17 cellular contexts compared by ENCODE assay signal in the genomic region with DNA sequence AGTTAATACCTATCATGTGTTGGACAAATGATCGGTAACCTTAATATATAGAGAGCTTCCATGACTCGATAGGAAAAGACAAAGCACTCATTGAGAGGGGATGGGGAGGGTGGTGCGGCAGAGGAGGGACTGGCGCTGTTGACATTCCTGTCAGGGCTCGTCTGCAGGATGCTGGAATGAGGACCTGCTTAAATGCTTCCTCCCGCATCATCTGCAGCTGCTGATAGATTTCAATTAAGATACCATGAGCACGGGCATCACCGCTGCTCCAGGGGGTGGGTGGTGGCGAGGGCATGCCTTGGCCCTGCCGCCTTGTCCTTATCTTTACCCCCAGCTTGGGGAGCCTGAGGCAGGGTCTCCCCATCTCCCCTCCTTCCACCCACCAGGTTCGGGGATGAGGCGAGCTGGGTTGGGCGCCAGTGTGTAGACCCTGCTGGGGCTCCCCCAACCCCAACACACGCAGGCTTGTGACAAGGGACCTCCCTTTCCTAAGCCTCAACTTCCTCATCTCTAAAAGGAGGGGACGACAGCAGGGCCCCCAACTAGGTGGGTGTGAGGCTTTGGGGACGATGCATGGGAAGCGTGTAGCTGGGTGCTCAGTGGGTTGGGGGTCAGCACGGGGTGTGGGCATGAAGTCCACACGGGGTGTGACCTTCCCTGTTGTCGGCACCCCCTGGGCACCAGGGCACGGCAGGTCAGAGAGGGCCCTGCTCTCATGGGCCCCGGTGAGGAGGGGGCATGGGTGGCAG. TPM values are rescaled to one million over a fixed set of nuclear protein-coding genes. Genes with fewer than 3 reads are reported as not detected.
DNase-seq lines count a peak whose midpoint lies in the region; ATAC-seq and TF ChIP-seq lines count a peak whose summit lies in the region.
"Had no signal": no experiment of that assay in that cellular context is flagged by ENCODE, and none has a peak within 500 bp of the region (broad histone marks: within the 10 kb centered on the region; RNA-seq: fewer than 3 reads in every experiment).

No MANE protein-coding gene starts in this region.

- TF ChIP-seq EP300 in SK-N-SH (IDR thresholded peaks at IDR 0.05; ENCODE audit: borderline replicate concordance in 1 of 2, low read depth in 1 of 2, low read length in 1 of 2): no peak

- H2BK15ac ChIP-seq in mesendoderm (replicated peaks; ENCODE audit: low read depth): no peak overlapping the region

- intact Hi-C loops in colonic mucosa (cut with DNase I): no loop called here
- intact Hi-C loops in left colon (cut with DNase I, micrococcal nuclease): no loop called here

- H3K4me3 Mint-ChIP-seq in stimulated activated memory B cell treated with anti-CD40 and anti-IgM and Interleukin-4, amounts not matched to agents 10 μg/mL and 1 μg/mL and 100 μg/mL, for 72 hours: no peak overlapping the region

- no peak overlapping the region for H2BK5ac ChIP-seq in mesendoderm (ENCODE audit: low read length)

- H3K9ac ChIP-seq in SK-N-SH: no peak overlapping the region
- no peak overlapping the region for H3K9ac ChIP-seq in mesendoderm (ENCODE audit: low read length)
- no peak overlapping the region for H3K9ac ChIP-seq in colonic mucosa (ENCODE audit: low read depth in 2 of 2, low read length in 2 of 2)

- H2AFZ ChIP-seq in SK-N-SH (ENCODE audit: low read depth): no peak overlapping the region

- POLR2A ChIA-PET in SK-N-SH (lab: Yijun Ruan, JAX): no interaction called here

- H3K4me3 ChIP-seq in SK-N-SH (ENCODE audit: low read depth in 2 of 2, low read length in 1 of 2) (no peak overlapping the region), SJCRH30 (no peak overlapping the region), mesendoderm (ENCODE audit: low read length) (no peak overlapping the region), colonic mucosa (no peak overlapping the region)

- no peak overlapping the region for H4K5ac ChIP-seq in mesendoderm (ENCODE audit: low read length)

- H3K27ac ChIP-seq in SK-N-SH (ENCODE audit: low read depth in 2 of 2, low read length in 1 of 2) (no peak overlapping the region), SJCRH30 (no peak overlapping the region), mesendoderm (ENCODE audit: low read depth, low read length) (no peak overlapping the region), colonic mucosa (no peak overlapping the region)
- H3K27ac ChIP-seq: C4-2B had no signal

- H2BK120ac ChIP-seq in mesendoderm (ENCODE audit: low read depth, low read length): no peak overlapping the region

- H3K4me2 ChIP-seq in SK-N-SH (no peak overlapping the region), mesendoderm (ENCODE audit: low read length) (no peak overlapping the region)

- H3K27me3 Mint-ChIP-seq in stimulated activated memory B cell treated with anti-CD40 and anti-IgM and Interleukin-4, amounts not matched to agents 10 μg/mL and 1 μg/mL and 100 μg/mL, for 72 hours: peaks cover 55% of the 10 kb centered on the region

- no peaks in the 10 kb centered on the region for H3K27me3 ChIP-seq in SK-N-SH (ENCODE audit: insufficient read depth)
- peaks cover 27% of the 10 kb centered on the region for H3K27me3 ChIP-seq in SJCRH30
- H3K27me3 ChIP-seq in mesendoderm (ENCODE audit: insufficient read depth, low read length, poor library complexity): no peaks in the 10 kb centered on the region
- H3K27me3 ChIP-seq in colonic mucosa: no peaks in the 10 kb centered on the region

- no peak for ATAC-seq in SK-N-SH treated with all-trans-retinoic acid at 6 μM for 48 hours
- peak; percentile 47 for ATAC-seq in stimulated activated memory B cell treated with anti-CD40 and anti-IgM and Interleukin-4, amounts not matched to agents 10 μg/mL and 1 μg/mL and 100 μg/mL, for 72 hours
- ATAC-seq in left colon: no peak
- ATAC-seq: PC-3 had no signal

- no peaks in the 10 kb centered on the region for H3K79me1 ChIP-seq in mesendoderm (ENCODE audit: low read length)

- no peak overlapping the region for H3K18ac ChIP-seq in mesendoderm (ENCODE audit: low read length)

- H3F3A ChIP-seq in SK-N-SH (replicated peaks; ENCODE audit: insufficient read depth): no peaks in the 10 kb centered on the region

- H3K23ac ChIP-seq in mesendoderm (ENCODE audit: low read length): no peak overlapping the region

- WGBS in SK-N-SH (ENCODE audit: low lambda C conversion rate): 63% methylated on average over 11 of the region's 22 CpGs
- WGBS in mesendoderm (ENCODE audit: extremely low coverage, insufficient coverage, low lambda C conversion rate): no CpG with 5 or more reads among the region's 22 CpGs

- peaks cover 0 to 3% of the 10 kb centered on the region in 2 experiments; a peak in 1 of 4 replicates for H3K4me1 ChIP-seq in SK-N-SH (ENCODE audit: control insufficient read depth in 1 of 2, insufficient read depth in 2 of 2, low read depth in 1 of 2, low read length in 1 of 2)
- H3K4me1 ChIP-seq in SJCRH30: peaks cover 3% of the 10 kb centered on the region; the same call in 1 of the 2 replicates
- no peaks in the 10 kb centered on the region for H3K4me1 ChIP-seq in mesendoderm (ENCODE audit: control insufficient read depth, low read depth, low read length)
- H3K4me1 ChIP-seq in colonic mucosa: no peaks in the 10 kb centered on the region

- H3K9me3 Mint-ChIP-seq in stimulated activated memory B cell treated with anti-CD40 and anti-IgM and Interleukin-4, amounts not matched to agents 10 μg/mL and 1 μg/mL and 100 μg/mL, for 72 hours: no peaks in the 10 kb centered on the region

- CTCF ChIA-PET in SK-N-SH (lab: Yijun Ruan, JAX): interaction anchor here (0.9 to 2.4 kb wide), 8 partner anchors 13 to 138 kb away, joined by 3 to 10 read pairs (median 4); no protein-coding TSS in a partner anchor

- TF ChIP-seq RAD21 in SK-N-SH (IDR thresholded peaks at IDR 0.05; ENCODE audit: low read length): no peak

- no peak overlapping the region for H3K27ac Mint-ChIP-seq in stimulated activated memory B cell treated with anti-CD40 and anti-IgM and Interleukin-4, amounts not matched to agents 10 μg/mL and 1 μg/mL and 100 μg/mL, for 72 hours

- DNase-seq in SK-N-SH: peak; percentile 75
- peak; percentile 54 to 61 for DNase-seq in SJCRH30
- DNase-seq in foreskin melanocyte: peak; percentile 16
- DNase-seq in mesendoderm: no peak
- no peak for DNase-seq in colonic mucosa
- DNase-seq in left colon: no peak
- DNase-seq: COR-L47, GOT3, Karpas-422, MM.1S, NCI-H1105, NCI-H187, NCI-H524, PC-3 had no signal

- no peaks in the 10 kb centered on the region for H4K20me1 ChIP-seq in SK-N-SH (ENCODE audit: insufficient read depth)

- H3K9me3 ChIP-seq in SK-N-SH: no peaks in the 10 kb centered on the region
- no peaks in the 10 kb centered on the region for H3K9me3 ChIP-seq in SJCRH30 (replicated peaks)
- H3K9me3 ChIP-seq in colonic mucosa: no peaks in the 10 kb centered on the region

- no peak for TF ChIP-seq CTCF in SK-N-SH (IDR thresholded peaks at IDR 0.05)
- TF ChIP-seq CTCF in colonic mucosa (IDR thresholded peaks at IDR 0.05): no peak

- no peak overlapping the region for H2AK5ac ChIP-seq in mesendoderm (ENCODE audit: low read length)

- H3K4ac ChIP-seq in mesendoderm (ENCODE audit: low read depth, low read length): no peak overlapping the region

- no peaks in the 10 kb centered on the region for H3K9me2 ChIP-seq in SK-N-SH

- no peak overlapping the region for H4K8ac ChIP-seq in mesendoderm (ENCODE audit: low read depth, low read length)

- no peaks in the 10 kb centered on the region for H3K36me3 ChIP-seq in SK-N-SH (replicated peaks in 1 of 2; ENCODE audit: control insufficient read depth in 1 of 2, insufficient read depth in 2 of 2, low read length in 1 of 2)
- no peaks in the 10 kb centered on the region for H3K36me3 ChIP-seq in SJCRH30
- H3K36me3 ChIP-seq in mesendoderm (ENCODE audit: control insufficient read depth, insufficient read depth, low read length): no peaks in the 10 kb centered on the region
- H3K36me3 ChIP-seq in colonic mucosa: no peaks in the 10 kb centered on the region

- no peak overlapping the region for H3K56ac ChIP-seq in mesendoderm (ENCODE audit: low read length)

- no peaks in the 10 kb centered on the region for H3K36me3 Mint-ChIP-seq in stimulated activated memory B cell treated with anti-CD40 and anti-IgM and Interleukin-4, amounts not matched to agents 10 μg/mL and 1 μg/mL and 100 μg/mL, for 72 hours

- no peaks in the 10 kb centered on the region for H3K4me1 Mint-ChIP-seq in stimulated activated memory B cell treated with anti-CD40 and anti-IgM and Interleukin-4, amounts not matched to agents 10 μg/mL and 1 μg/mL and 100 μg/mL, for 72 hours

- H3K79me2 ChIP-seq in SK-N-SH (ENCODE audit: insufficient read depth): no peaks in the 10 kb centered on the region
- no peaks in the 10 kb centered on the region for H3K79me2 ChIP-seq in mesendoderm (ENCODE audit: control insufficient read depth, insufficient read depth, low read length)

TF ChIP-seq in SK-N-SH, 30 proteins besides CTCF, POLR2A, EP300 and RAD21 (continues in another document):
- TF ChIP-seq POLR2AphosphoS5 (IDR thresholded peaks at IDR 0.05; ENCODE audit: low read depth, low read length): no peak

TF ChIP-seq in SK-N-SH treated with all-trans-retinoic acid at 6 μM for 48 hours, 23 proteins besides CTCF, POLR2A, EP300 and RAD21:
- no peak for TF ChIP-seq ISL1 (CRISPR knock-in tag; IDR thresholded peaks at IDR 0.05)

RNA-seq across cellular contexts. Expression of a gene that starts 11.7 kb away (rescaled TPM):
- polyA plus RNA-seq in SK-N-SH (2012; rRNA removed): not detected in 2 replicates
- not detected in 2 replicates for polyA plus RNA-seq in SK-N-SH (2012; cell fraction: cytosol; rRNA removed)
- polyA plus RNA-seq in SK-N-SH (2012; cell fraction: nucleus; rRNA removed): not detected in 2 replicates
- not detected in 2 replicates for total RNA-seq in SJCRH30 (2014; rRNA removed; shearing (Covaris generic))
- not detected for polyA plus RNA-seq in mesendoderm (2013, experiment 1 of 2)
- polyA plus RNA-seq in mesendoderm (2013, experiment 2 of 2): not detected
- under 1 TPM in 1 of 2 donors, not detected in 1; 0.77 TPM for total RNA-seq in colonic mucosa
- not detected for total RNA-seq in left colon
- total RNA-seq: PC-3 had no signal

RNA-seq across cellular contexts. Expression of a gene that starts 30.7 kb away (rescaled TPM):
- polyA plus RNA-seq in SK-N-SH (2012; rRNA removed): 0.86 and 1.3 TPM in 2 replicates
- 0.13 and 0.33 TPM in 2 replicates for polyA plus RNA-seq in SK-N-SH (2012; cell fraction: cytosol; rRNA removed)
- 1.2 and 1.3 TPM in 2 replicates for polyA plus RNA-seq in SK-N-SH (2012; cell fraction: nucleus; rRNA removed)
- 2.8 TPM in 1 of 2 replicates, not detected in the other for total RNA-seq in SJCRH30 (2014; rRNA removed; shearing (Covaris generic))
- 6.6 TPM for polyA plus RNA-seq in mesendoderm (2013, experiment 1 of 2)
- polyA plus RNA-seq in mesendoderm (2013, experiment 2 of 2): 6.5 TPM
- 10 to 100 TPM in 1 of 2 donors, 1 to 10 TPM in 1; 9.0 to 32.9 TPM for total RNA-seq in colonic mucosa
- 1 to 10 TPM; 7.9 to 9.6 TPM for total RNA-seq in left colon

Comparison
In these comparisons a context has a peak if more than half of its experiments do, and no peak if none do; other contexts are left out.
1. DNase-seq: peak in SK-N-SH (single experiment), SJCRH30 (2 of 2) and foreskin melanocyte (single experiment); none in mesendoderm (single experiment), colonic mucosa (single experiment) and left colon (0 of 2).